Comparison of ENCODE assay signal across 8 cellular contexts in genomic region chr7:25894002-25894901, GRCh38.
A peak's percentile ranks its signal among the peaks of the same experiment; 100 is the strongest.
DNase-seq lines count a peak whose midpoint lies in the region; ATAC-seq and TF ChIP-seq lines count a peak whose summit lies in the region.

No MANE protein-coding gene starts in this region.

- H3K4me3 Mint-ChIP-seq in activated B cell treated with CpG ODN at 0.5 μM for 24 hours = peak overlapping the region; percentile 75

- intact Hi-C loops in activated B cell treated with CpG ODN at 0.5 μM for 24 hours (cut with micrococcal nuclease) = loop anchor here (2.0 to 5.0 kb wide), 3 partner anchors 57 to 307 kb away; partner anchors contain the start of genes CBX3 and HNRNPA2B1

- DNase-seq in NOMO-1 treated with DMSO at 0.1 percent for 48 hours (lab: John Stamatoyannopoulos, UW; ENCODE audit: unreplicated experiment) = peak; percentile 3
- no peak for DNase-seq in NOMO-1 (lab: John Stamatoyannopoulos, UW; ENCODE audit: unreplicated experiment in 2 of 2)
- DNase-seq in HuH-7.5 (ENCODE audit: low spot score) = peak; percentile 25
- DNase-seq in activated B cell treated with CpG ODN at 0.5 μM for 24 hours = no peak
- DNase-seq in iPS-NIHi11 (ENCODE audit: low spot score) = peak; percentile 41
- no peak for DNase-seq in DMS79 (lab: John Stamatoyannopoulos, UW)

- CTCF ChIA-PET in activated B cell treated with CpG ODN at 0.5 μM for 24 hours (lab: Charles Lee) = interaction anchor here (1.0 to 7.6 kb wide), 18 partner anchors 12 to 1267 kb away, joined by 3 to 146 read pairs (median 10); partner anchors contain the start of gene HNRNPA2B1

- H3K27ac Mint-ChIP-seq in activated B cell treated with CpG ODN at 0.5 μM for 24 hours = peak overlapping the region; percentile 12

- no peaks in the 10 kb centered on the region for H3K36me3 Mint-ChIP-seq in activated B cell treated with CpG ODN at 0.5 μM for 24 hours (ENCODE audit: low read depth)

- TF ChIP-seq CTCF in activated B cell treated with CpG ODN at 0.5 μM for 24 hours (IDR thresholded peaks at IDR 0.05) = no peak

- ATAC-seq in GM21619 (IDR thresholded peaks at IDR 0.05; ENCODE audit: unreplicated experiment) = peak; percentile 69
- ATAC-seq in activated B cell treated with CpG ODN at 0.5 μM for 24 hours (ENCODE audit: low read depth) = peak; percentile 49
- no peak for ATAC-seq in HG03139 (IDR thresholded peaks at IDR 0.05; ENCODE audit: unreplicated experiment)

- H3K9me3 Mint-ChIP-seq in activated B cell treated with CpG ODN at 0.5 μM for 24 hours = no peaks in the 10 kb centered on the region

- POLR2A ChIA-PET in activated B cell treated with CpG ODN at 0.5 μM for 24 hours (lab: Charles Lee) = interaction anchor here (0.6 to 5.2 kb wide), 9 partner anchors 71 to 800 kb away, joined by 3 to 58 read pairs (median 4); partner anchors contain the start of genes CBX3, HNRNPA2B1 and NFE2L3

- H3K27me3 Mint-ChIP-seq in activated B cell treated with CpG ODN at 0.5 μM for 24 hours = peaks cover 34% of the 10 kb centered on the region

- H3K4me1 Mint-ChIP-seq in activated B cell treated with CpG ODN at 0.5 μM for 24 hours = peaks cover 32% of the 10 kb centered on the region

Comparison
In these comparisons a context has a peak if more than half of its experiments do, and no peak if none do; other contexts are left out.
1. DNase-seq: peak in NOMO-1 treated with DMSO at 0.1 percent for 48 hours (single experiment), HuH-7.5 (single experiment) and iPS-NIHi11 (single experiment); none in NOMO-1 (0 of 2), activated B cell treated with CpG ODN at 0.5 μM for 24 hours (single experiment) and DMS79 (single experiment).